In the genomic region with DNA sequence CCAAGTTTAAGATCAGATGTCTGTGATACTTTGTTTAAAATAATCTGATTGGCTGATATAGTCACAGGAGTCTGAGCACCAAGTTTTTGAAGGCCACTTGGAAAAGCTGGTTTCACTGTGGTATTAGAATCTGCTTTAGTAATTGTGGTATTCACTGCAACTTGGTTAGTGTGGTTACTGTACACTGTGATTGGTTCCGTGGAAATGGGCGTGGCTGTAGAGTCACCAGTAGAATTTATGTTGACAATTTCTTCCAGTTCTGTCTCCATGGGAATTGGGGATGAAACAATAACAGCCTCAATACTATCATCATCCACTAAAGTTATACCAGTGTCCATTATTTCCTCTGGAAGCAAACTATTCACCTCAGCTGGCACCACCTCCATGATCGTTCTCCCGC, we compare ENCODE assay signal across 11 cellular contexts. TPM values are rescaled to one million over a fixed set of nuclear protein-coding genes. Genes with fewer than 3 reads are reported as not detected.
DNase-seq lines count a peak whose midpoint lies in the region; ATAC-seq and TF ChIP-seq lines count a peak whose summit lies in the region.
"Had no signal": no experiment of that assay in that cellular context is flagged by ENCODE, and none has a peak within 500 bp of the region (broad histone marks: within the 10 kb centered on the region; RNA-seq: fewer than 3 reads in every experiment).

No MANE protein-coding gene starts in this region.

- H3K36me3 Mint-ChIP-seq in activated CD4-positive, alpha-beta T cell treated with anti-CD3 and anti-CD28 coated beads, Interleukin-2, amount 10 ng/mL, durations not matched to agents 24 days and 14 days (ENCODE audit: low read depth), result peaks cover 31% of the 10 kb centered on the region

- no peak overlapping the region for H3K4me3 ChIP-seq in retinal pigment epithelial cell (ENCODE audit: low read length)
- H3K4me3 ChIP-seq: BLaER1 treated with 17β-estradiol and CSF1 and Interleukin-3, amounts not matched to agents 10 nM and 100 nM; psoas muscle had no signal

- H3K27me3 Mint-ChIP-seq in activated CD4-positive, alpha-beta T cell treated with anti-CD3 and anti-CD28 coated beads, Interleukin-2, amount 10 ng/mL, durations not matched to agents 24 days and 14 days, result no peaks in the 10 kb centered on the region

- no peak for ATAC-seq in HG02852 (IDR thresholded peaks at IDR 0.05; ENCODE audit: unreplicated experiment)
- ATAC-seq: psoas muscle had no signal

- H3K4me1 Mint-ChIP-seq in activated CD4-positive, alpha-beta T cell treated with anti-CD3 and anti-CD28 coated beads, Interleukin-2, amount 10 ng/mL, durations not matched to agents 24 days and 14 days, result peaks cover 22% of the 10 kb centered on the region

- H3K4me3 Mint-ChIP-seq in activated CD4-positive, alpha-beta T cell treated with anti-CD3 and anti-CD28 coated beads, Interleukin-2, amount 10 ng/mL, durations not matched to agents 24 days and 14 days, result no peak overlapping the region

- DNase-seq in activated CD4-positive, alpha-beta T cell treated with anti-CD3 and anti-CD28 coated beads, Interleukin-2, amount 10 ng/mL, durations not matched to agents 24 days and 14 days, result peak; percentile 65
- no peak for DNase-seq in activated CD4-positive, alpha-beta T cell treated with anti-CD3 and anti-CD28 coated beads for 1 hour
- DNase-seq in MV-4-11 (lab: John Stamatoyannopoulos, UW) (peak; percentile 81), cerebellar cortex (ENCODE audit: low spot score) (peak; percentile 13), retinal pigment epithelial cell (ENCODE audit: low read depth) (peak; percentile 6), Ammon's horn (ENCODE audit: low spot score) (no peak)
- DNase-seq in activated effector memory CD4-positive, alpha-beta T cell treated with Interleukin-2 at 50 U/mL for 16 hours, result no peak
- DNase-seq: activated CD4-positive, CD25-positive, alpha-beta regulatory T cell treated with anti-CD3 and anti-CD28 coated beads, Interleukin-2, amount 50 U/mL, for 72 hours; psoas muscle had no signal

- intact Hi-C loops in activated CD4-positive, alpha-beta T cell treated with anti-CD3 and anti-CD28 coated beads, Interleukin-2, amount 10 ng/mL, durations not matched to agents 24 days and 14 days (cut with micrococcal nuclease), result no loop called here

- H3K9me3 Mint-ChIP-seq in activated CD4-positive, alpha-beta T cell treated with anti-CD3 and anti-CD28 coated beads, Interleukin-2, amount 10 ng/mL, durations not matched to agents 24 days and 14 days, result no peaks in the 10 kb centered on the region

- TF ChIP-seq CTCF in retinal pigment epithelial cell (conservative IDR thresholded peaks at IDR 0.05; ENCODE audit: low read depth, low read length), result no peak

- peak overlapping the region; percentile 78 for H3K27ac Mint-ChIP-seq in activated CD4-positive, alpha-beta T cell treated with anti-CD3 and anti-CD28 coated beads, Interleukin-2, amount 10 ng/mL, durations not matched to agents 24 days and 14 days

RNA-seq across cellular contexts. Expression of a gene that starts 26.2 kb away (rescaled TPM):
- total RNA-seq in activated CD4-positive, alpha-beta T cell treated with anti-CD3 and anti-CD28 coated beads, Interleukin-2, amount 10 ng/mL, durations not matched to agents 24 days and 14 days, result 25.4 and 28.8 TPM in 2 replicates

RNA-seq across cellular contexts. Expression of a gene that starts 50.5 kb away (rescaled TPM):
- total RNA-seq in activated CD4-positive, alpha-beta T cell treated with anti-CD3 and anti-CD28 coated beads, Interleukin-2, amount 10 ng/mL, durations not matched to agents 24 days and 14 days, result 36.5 and 37.5 TPM in 2 replicates

Comparison
In these comparisons a context has a peak if more than half of its experiments do, and no peak if none do; other contexts are left out.
1. DNase-seq: peak in activated CD4-positive, alpha-beta T cell treated with anti-CD3 and anti-CD28 coated beads, Interleukin-2, amount 10 ng/mL, durations not matched to agents 24 days and 14 days (single experiment), MV-4-11 (single experiment), cerebellar cortex (single experiment) and retinal pigment epithelial cell (single experiment); none in activated CD4-positive, alpha-beta T cell treated with anti-CD3 and anti-CD28 coated beads for 1 hour (single experiment), activated effector memory CD4-positive, alpha-beta T cell treated with Interleukin-2 at 50 U/mL for 16 hours (single experiment) and Ammon's horn (single experiment).